8 cellular contexts compared by ENCODE assay signal in genomic region chr20:11891827-11892521, GRCh38. TPM values are rescaled to one million over a fixed set of nuclear protein-coding genes. Genes with fewer than 3 reads are reported as not detected.
A peak's percentile ranks its signal among the peaks of the same experiment; 100 is the strongest.
DNase-seq lines count a peak whose midpoint lies in the region; ATAC-seq and TF ChIP-seq lines count a peak whose summit lies in the region.

No MANE protein-coding gene starts in this region.

- H3K4me1 ChIP-seq in HUES64 (ENCODE audit: insufficient read depth, low read length) (peaks cover 34% of the 10 kb centered on the region), adrenal gland (replicated peaks in 1 of 2) (peaks cover 33 to 42% of the 10 kb centered on the region in 2 donors), left ventricle myocardium inferior (peaks cover 61% of the 10 kb centered on the region), parathyroid adenoma (peaks cover 10% of the 10 kb centered on the region)

- H3K79me2 ChIP-seq in parathyroid adenoma, result peaks cover 11% of the 10 kb centered on the region

- H3K27ac ChIP-seq in HUES64 (ENCODE audit: low read depth, low read length), result peak overlapping the region; percentile 93; the same call in 1 of the 2 replicates
- H3K27ac ChIP-seq in adrenal gland, result peak overlapping the region; percentile 2 to 94 (median 91)
- H3K27ac ChIP-seq in left ventricle myocardium inferior (replicated peaks), result peak overlapping the region; percentile 96
- H3K27ac ChIP-seq in parathyroid adenoma, result peak overlapping the region; percentile 71

- H3K9ac ChIP-seq in HUES64 (ENCODE audit: low read depth, low read length) (peak overlapping the region; percentile 85), parathyroid adenoma (no peak overlapping the region)

- ATAC-seq in HG02642 (IDR thresholded peaks at IDR 0.05; ENCODE audit: poor library complexity, unreplicated experiment), result no peak

- H3K4me3 ChIP-seq in HUES64 (ENCODE audit: low read length) (peak overlapping the region; percentile 90), adrenal gland (peak overlapping the region; percentile 5 to 88 (median 68)), left ventricle myocardium inferior (peak overlapping the region; percentile 84), parathyroid adenoma (ENCODE audit: low read depth, low read length) (peak overlapping the region; percentile 73)

- peak overlapping the region; percentile 73 for H2AFZ ChIP-seq in parathyroid adenoma

- TF ChIP-seq CTCF in adrenal gland (IDR thresholded peaks at IDR 0.05) (no peak), left ventricle myocardium inferior (IDR thresholded peaks at IDR 0.05; ENCODE audit: borderline replicate concordance) (no peak), parathyroid adenoma (IDR thresholded peaks at IDR 0.05) (no peak)

- no peak for TF ChIP-seq POLR2A in adrenal gland (IDR thresholded peaks at IDR 0.05)

- peak overlapping the region; percentile 57 for H3K4me2 ChIP-seq in parathyroid adenoma (ENCODE audit: low read length)

- 0% methylated on average over 15 of the region's 16 CpGs for WGBS in HUES64
- WGBS in adrenal gland, 4 donors, result 0 to 1% (median 1%) methylated on average over 16 of the region's 16 CpGs

- DNase-seq in Ammon's horn (ENCODE audit: low spot score) (peak; percentile 52), GM19238 (ENCODE audit: insufficient read length, low spot score) (peak; percentile 30), OCI-M2 (lab: John Stamatoyannopoulos, UW; ENCODE audit: unreplicated experiment) (peak; percentile 37), adrenal gland (peak; percentile 78 to 86 (median 82)), left ventricle myocardium inferior (peak; percentile 58)

- no peaks in the 10 kb centered on the region for H3K36me3 ChIP-seq in HUES64 (ENCODE audit: insufficient read depth, low read length)
- no peaks in the 10 kb centered on the region for H3K36me3 ChIP-seq in adrenal gland (replicated peaks in 1 of 2)
- no peaks in the 10 kb centered on the region for H3K36me3 ChIP-seq in left ventricle myocardium inferior
- H3K36me3 ChIP-seq in parathyroid adenoma (ENCODE audit: control insufficient read depth, insufficient read depth, low read length), result no peaks in the 10 kb centered on the region

- H3K27me3 ChIP-seq in HUES64 (ENCODE audit: insufficient read depth, low read length) (peaks cover 12% of the 10 kb centered on the region), adrenal gland (no peaks in the 10 kb centered on the region), left ventricle myocardium inferior (ENCODE audit: low read depth) (no peaks in the 10 kb centered on the region), parathyroid adenoma (ENCODE audit: control insufficient read depth, insufficient read depth, low read length) (no peaks in the 10 kb centered on the region)

- intact Hi-C loops in adrenal gland (cut with DNase I), result no loop called here
- intact Hi-C loops in left ventricle myocardium inferior (cut with micrococcal nuclease), result no loop called here

- H3K9me3 ChIP-seq in HUES64 (ENCODE audit: insufficient read depth, low read depth, low read length) (no peaks in the 10 kb centered on the region), adrenal gland (replicated peaks in 1 of 3) (no peaks in the 10 kb centered on the region), left ventricle myocardium inferior (replicated peaks) (no peaks in the 10 kb centered on the region), parathyroid adenoma (ENCODE audit: control insufficient read depth, low read length) (no peaks in the 10 kb centered on the region)

RNA-seq across cellular contexts. Expression of gene BTBD3, which starts 25.7 kb away (rescaled TPM):
- 39.9 TPM for polyA plus RNA-seq in HUES64 (2013, experiment 1 of 2)
- 45.2 TPM for polyA plus RNA-seq in HUES64 (2013, experiment 2 of 2)
- total RNA-seq in adrenal gland (10 to 100 TPM; 32.1 to 75.7 (median 50.0) TPM), left ventricle myocardium inferior (28.3 TPM)
- 10 to 100 TPM; 18.2 to 50.7 (median 18.5) TPM for polyA plus RNA-seq in adrenal gland

Comparison
In these comparisons a context has a peak if more than half of its experiments do, and no peak if none do; other contexts are left out.
1. DNase-seq: peak in every context shown above with its lines; median percentile 82 in adrenal gland; 58 in left ventricle myocardium inferior; 52 in Ammon's horn; 37 in OCI-M2; 30 in GM19238.